8 cellular contexts compared by ENCODE assay signal in the genomic region with DNA sequence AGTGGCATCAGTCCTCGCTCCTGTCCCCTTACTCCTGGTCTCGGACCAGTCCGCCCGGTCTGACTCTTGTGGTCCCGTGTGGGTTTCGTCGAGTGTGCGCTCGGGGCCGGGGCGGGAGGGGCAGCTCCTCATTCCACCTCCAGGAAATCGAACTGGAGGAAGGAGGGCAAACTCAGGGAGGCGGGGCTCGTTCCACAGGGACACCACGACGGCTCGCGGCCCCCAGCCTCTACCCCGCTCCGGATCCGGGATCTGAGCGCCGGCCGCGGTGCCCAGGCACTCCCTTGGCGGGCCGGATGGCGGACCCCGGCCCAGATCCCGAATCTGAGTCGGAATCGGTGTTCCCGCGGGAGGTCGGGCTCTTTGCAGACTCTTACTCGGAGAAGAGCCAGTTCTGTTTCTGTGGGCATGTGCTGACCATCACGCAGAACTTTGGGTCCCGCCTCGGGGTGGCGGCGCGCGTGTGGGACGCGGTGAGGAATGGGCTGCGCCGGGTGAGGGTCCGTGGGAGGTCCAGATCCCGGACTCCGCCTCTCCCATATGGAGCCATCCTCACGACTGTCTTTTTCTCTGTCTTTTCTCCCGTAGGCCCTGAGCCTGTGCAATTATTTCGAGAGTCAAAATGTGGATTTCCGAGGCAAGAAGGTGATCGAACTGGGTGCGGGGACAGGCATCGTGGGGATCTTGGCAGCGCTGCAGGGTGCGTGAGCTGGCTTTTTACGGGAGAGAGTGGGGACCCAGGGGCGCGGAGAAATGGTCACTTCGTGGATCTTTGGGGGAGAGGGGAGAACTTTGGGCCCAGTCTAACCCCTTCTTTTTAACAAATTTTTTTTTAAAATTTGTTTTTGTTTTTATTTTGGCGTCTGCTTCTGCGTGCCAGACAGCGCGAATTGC. TPM values are rescaled to one million over a fixed set of nuclear protein-coding genes. Genes with fewer than 3 reads are reported as not detected.
DNase-seq lines count a peak whose midpoint lies in the region; ATAC-seq lines count a peak whose summit lies in the region.

A gene (plus strand): TSS at position 186 of the 894 bp plus-strand sequence. CDS start 111 bp downstream, at position 297.

- intact Hi-C loops in left ventricle myocardium superior (cut with micrococcal nuclease), result no loop called here
- intact Hi-C loops in posterior vena cava (cut with DNase I), result no loop called here

- peak within 1 kb of the TSS; percentile 71 for H3K27ac ChIP-seq in angular gyrus (ENCODE audit: low read depth, low read length)

- DNase-seq in activated CD4-positive, alpha-beta T cell treated with anti-CD3 and anti-CD28 coated beads for 4 hours, result peak; percentile 22 to 41
- no peak for DNase-seq in activated CD4-positive, alpha-beta T cell treated with anti-CD3 and anti-CD28 coated beads for 1 hour
- DNase-seq in NCI-H510A treated with DMSO at 0.1 percent for 48 hours (lab: John Stamatoyannopoulos, UW) (peak; percentile 83), left ventricle myocardium superior (peak; percentile 74), posterior vena cava (ENCODE audit: low spot score) (peak; percentile 90)

- peak; percentile 8 for ATAC-seq in HG02884 (IDR thresholded peaks at IDR 0.05; ENCODE audit: unreplicated experiment)
- peak; percentile 77 for ATAC-seq in left ventricle myocardium superior
- ATAC-seq in GM18519 (IDR thresholded peaks at IDR 0.05; ENCODE audit: low FRiP score, unreplicated experiment), result no peak

RNA-seq across cellular contexts. Expression of the gene that starts here (rescaled TPM):
- total RNA-seq in left ventricle myocardium superior, result 1.6 TPM
- 1 to 10 TPM; 7.9 to 9.3 TPM for total RNA-seq in posterior vena cava
